Comparison of ENCODE assay signal across 1 cellular context in the genomic region with DNA sequence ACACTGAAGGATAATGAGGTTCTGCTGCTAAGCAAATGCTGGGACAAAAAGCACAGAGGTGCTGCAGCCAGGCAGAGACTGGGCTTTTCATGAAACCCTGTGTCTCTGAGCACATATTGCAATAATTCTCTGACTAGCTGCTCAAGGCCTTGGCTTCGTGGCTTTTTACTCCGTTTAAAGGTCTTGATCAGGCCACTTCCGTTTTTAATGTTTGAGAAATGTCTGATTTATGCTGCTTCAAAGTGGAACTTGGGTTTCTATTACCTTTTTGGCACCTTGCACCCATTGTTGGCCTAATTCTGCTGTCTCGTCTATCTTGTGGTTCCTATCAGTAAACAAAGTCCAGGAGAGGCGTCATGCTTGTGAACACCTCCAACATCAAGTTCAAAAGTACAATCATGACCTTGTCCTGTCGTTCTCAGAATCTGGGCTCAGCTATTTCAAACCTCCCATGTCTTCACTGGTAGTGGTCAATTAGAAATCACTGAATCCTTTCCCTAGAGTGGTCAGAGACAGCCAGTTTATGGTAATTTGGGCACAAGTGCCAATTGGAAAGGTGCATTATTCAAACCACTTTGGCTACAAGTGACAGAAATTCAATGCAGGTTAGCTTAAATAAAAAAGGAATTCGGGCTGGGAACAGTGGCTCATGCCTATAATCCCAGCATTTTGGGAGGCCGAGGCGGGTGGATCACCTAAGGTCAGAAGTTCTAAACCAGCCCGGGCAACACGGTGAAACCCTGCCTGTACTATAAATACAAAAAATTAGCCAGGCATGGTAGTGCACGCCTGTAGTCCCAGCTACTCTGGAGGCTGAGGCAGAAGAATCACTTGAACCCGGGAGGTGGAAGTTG.
TF ChIP-seq lines count a peak whose summit lies in the region.

No MANE protein-coding gene starts in this region.

TF ChIP-seq in HepG2, 621 proteins besides CTCF, POLR2A, EP300 and RAD21 (continued from another document and continues in another):
- TF ChIP-seq CSRNP2 (CRISPR knock-in tag; conservative IDR thresholded peaks at IDR 0.05; ENCODE audit: low read depth): peak; percentile 25; the same call in 1 of the 2 replicates
- no peak for TF ChIP-seq CBX1 (IDR thresholded peaks at IDR 0.05; ENCODE audit: low read depth)
- no peak for TF ChIP-seq SUZ12 (IDR thresholded peaks at IDR 0.05; ENCODE audit: low read depth, low read length)
- no peak for TF ChIP-seq ZNF547 (CRISPR knock-in tag; IDR thresholded peaks at IDR 0.05)
- TF ChIP-seq ATF1 (CRISPR knock-in tag; IDR thresholded peaks at IDR 0.05): peak; percentile 75
- 0 out of 2 replicates have a peak, but pooled peaks have one; percentile 53 for TF ChIP-seq ZNF441 (CRISPR knock-in tag; IDR thresholded peaks at IDR 0.05; ENCODE audit: borderline replicate concordance)
- peak in 1 of 2 experiments; percentile 74; a peak in 2 of 4 replicates for TF ChIP-seq KLF16 (CRISPR knock-in tag; IDR thresholded peaks at IDR 0.05)
- no peak for TF ChIP-seq PHF5A (CRISPR knock-in tag; IDR thresholded peaks at IDR 0.05; ENCODE audit: low read depth, unreplicated experiment)
- TF ChIP-seq, protein P1, sequence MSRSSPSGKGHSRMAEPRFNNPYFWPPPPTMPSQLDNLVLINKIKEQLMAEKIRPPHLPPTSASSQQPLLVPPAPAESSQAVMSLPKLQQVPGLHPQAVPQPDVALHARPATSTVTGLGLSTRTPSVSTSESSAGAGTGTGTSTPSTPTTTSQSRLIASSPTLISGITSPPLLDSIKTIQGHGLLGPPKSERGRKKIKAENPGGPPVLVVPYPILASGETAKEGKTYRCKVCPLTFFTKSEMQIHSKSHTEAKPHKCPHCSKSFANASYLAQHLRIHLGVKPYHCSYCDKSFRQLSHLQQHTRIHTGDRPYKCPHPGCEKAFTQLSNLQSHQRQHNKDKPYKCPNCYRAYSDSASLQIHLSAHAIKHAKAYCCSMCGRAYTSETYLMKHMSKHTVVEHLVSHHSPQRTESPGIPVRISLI (CRISPR knock-in tag; IDR thresholded peaks at IDR 0.05; ENCODE audit: borderline replicate concordance): 0 out of 2 replicates have a peak, but pooled peaks have one; percentile 22
- no peak; the same call in 1 of the 2 replicates for TF ChIP-seq ZNF430 (CRISPR knock-in tag; IDR thresholded peaks at IDR 0.05)
- 0 out of 2 replicates have a peak, but pooled peaks have one; percentile 44 for TF ChIP-seq TMF1 (CRISPR knock-in tag; IDR thresholded peaks at IDR 0.05; ENCODE audit: low read depth)
- no peak for TF ChIP-seq POLR2G (IDR thresholded peaks at IDR 0.05; ENCODE audit: low read depth, low read length)
- TF ChIP-seq LCORL (IDR thresholded peaks at IDR 0.05): no peak
- TF ChIP-seq LCORL (CRISPR knock-in tag; IDR thresholded peaks at IDR 0.05): no peak
- TF ChIP-seq ZBTB38 (CRISPR knock-in tag; IDR thresholded peaks at IDR 0.05): no peak
- TF ChIP-seq ZNF589 (CRISPR knock-in tag; conservative IDR thresholded peaks at IDR 0.05): peak; percentile 75
- TF ChIP-seq ZNF619 (CRISPR knock-in tag; IDR thresholded peaks at IDR 0.05): no peak
- no peak for TF ChIP-seq NONO (IDR thresholded peaks at IDR 0.05)
- TF ChIP-seq NONO (CRISPR knock-in tag; conservative IDR thresholded peaks at IDR 0.05): peak; percentile 74
- no peak for TF ChIP-seq EHMT2 (IDR thresholded peaks at IDR 0.05; ENCODE audit: borderline replicate concordance, low read depth, low read length)
- TF ChIP-seq ETV5 (CRISPR knock-in tag; IDR thresholded peaks at IDR 0.05; ENCODE audit: borderline replicate concordance): peak; percentile 83
- peak; percentile 83 for TF ChIP-seq MIXL1 (CRISPR knock-in tag; IDR thresholded peaks at IDR 0.05)
- TF ChIP-seq HNRNPH1 (optimal IDR thresholded peaks at IDR 0.05; ENCODE audit: low read depth, low read length): no peak
- no peak for TF ChIP-seq ZNF577 (CRISPR knock-in tag; IDR thresholded peaks at IDR 0.05; ENCODE audit: borderline replicate concordance, low read depth)
- TF ChIP-seq ADNP (CRISPR knock-in tag; IDR thresholded peaks at IDR 0.05): no peak
- TF ChIP-seq NFYB (CRISPR knock-in tag; IDR thresholded peaks at IDR 0.05): no peak
- TF ChIP-seq HNRNPUL1 (IDR thresholded peaks at IDR 0.05; ENCODE audit: low read depth, low read length): no peak
- peak; percentile 85 for TF ChIP-seq FOXK2 (IDR thresholded peaks at IDR 0.05)
- TF ChIP-seq ATM (IDR thresholded peaks at IDR 0.05; ENCODE audit: borderline replicate concordance): no peak
- TF ChIP-seq TARDBP (CRISPR knock-in tag; IDR thresholded peaks at IDR 0.05): peak; percentile 92
- no peak for TF ChIP-seq NR2C2 (CRISPR knock-in tag; IDR thresholded peaks at IDR 0.05; ENCODE audit: borderline replicate concordance)
- peak; percentile 92 for TF ChIP-seq FOXA3 (CRISPR knock-in tag; IDR thresholded peaks at IDR 0.05)
- TF ChIP-seq SALL2 (CRISPR knock-in tag; IDR thresholded peaks at IDR 0.05): no peak; the same call in 1 of the 2 replicates
- peak; percentile 74; the same call in 1 of the 2 replicates for TF ChIP-seq ZNF354B (CRISPR knock-in tag; IDR thresholded peaks at IDR 0.05)
- TF ChIP-seq MBD4 (IDR thresholded peaks at IDR 0.05; ENCODE audit: borderline replicate concordance, low read length): peak; percentile 38; the same call in 1 of the 2 replicates
- TF ChIP-seq ZNF18 (CRISPR knock-in tag; IDR thresholded peaks at IDR 0.05; ENCODE audit: insufficient replicate concordance): peak; percentile 27
- no peak for TF ChIP-seq CHD2 (IDR thresholded peaks at IDR 0.05; ENCODE audit: low read depth, low read length)
- no peak for TF ChIP-seq ELF4 (CRISPR knock-in tag; IDR thresholded peaks at IDR 0.05; ENCODE audit: borderline replicate concordance)
- no peak for TF ChIP-seq SMC3 (IDR thresholded peaks at IDR 0.05; ENCODE audit: low read length)
- no peak for TF ChIP-seq YEATS4 (CRISPR knock-in tag; IDR thresholded peaks at IDR 0.05; ENCODE audit: borderline replicate concordance)
- no peak for TF ChIP-seq ZNF138 (CRISPR knock-in tag; IDR thresholded peaks at IDR 0.05; ENCODE audit: low read depth)
- TF ChIP-seq ZNF776 (CRISPR knock-in tag; IDR thresholded peaks at IDR 0.05): peak; percentile 22; the same call in 1 of the 2 replicates
- 0 out of 2 replicates have a peak, but pooled peaks have one; percentile 43 for TF ChIP-seq ZNF256 (CRISPR knock-in tag; conservative IDR thresholded peaks at IDR 0.05)
- peak; percentile 79 for TF ChIP-seq ZBTB21 (CRISPR knock-in tag; IDR thresholded peaks at IDR 0.05)
- TF ChIP-seq, protein P2, sequence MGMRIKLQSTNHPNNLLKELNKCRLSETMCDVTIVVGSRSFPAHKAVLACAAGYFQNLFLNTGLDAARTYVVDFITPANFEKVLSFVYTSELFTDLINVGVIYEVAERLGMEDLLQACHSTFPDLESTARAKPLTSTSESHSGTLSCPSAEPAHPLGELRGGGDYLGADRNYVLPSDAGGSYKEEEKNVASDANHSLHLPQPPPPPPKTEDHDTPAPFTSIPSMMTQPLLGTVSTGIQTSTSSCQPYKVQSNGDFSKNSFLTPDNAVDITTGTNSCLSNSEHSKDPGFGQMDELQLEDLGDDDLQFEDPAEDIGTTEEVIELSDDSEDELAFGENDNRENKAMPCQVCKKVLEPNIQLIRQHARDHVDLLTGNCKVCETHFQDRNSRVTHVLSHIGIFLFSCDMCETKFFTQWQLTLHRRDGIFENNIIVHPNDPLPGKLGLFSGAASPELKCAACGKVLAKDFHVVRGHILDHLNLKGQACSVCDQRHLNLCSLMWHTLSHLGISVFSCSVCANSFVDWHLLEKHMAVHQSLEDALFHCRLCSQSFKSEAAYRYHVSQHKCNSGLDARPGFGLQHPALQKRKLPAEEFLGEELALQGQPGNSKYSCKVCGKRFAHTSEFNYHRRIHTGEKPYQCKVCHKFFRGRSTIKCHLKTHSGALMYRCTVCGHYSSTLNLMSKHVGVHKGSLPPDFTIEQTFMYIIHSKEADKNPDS (CRISPR knock-in tag; IDR thresholded peaks at IDR 0.05): no peak
- TF ChIP-seq ZNF136 (CRISPR knock-in tag; IDR thresholded peaks at IDR 0.05; ENCODE audit: low read depth): no peak
- TF ChIP-seq TBX2 (CRISPR knock-in tag; IDR thresholded peaks at IDR 0.05; ENCODE audit: borderline replicate concordance): peak; percentile 99
- TF ChIP-seq ISL2 (CRISPR knock-in tag; IDR thresholded peaks at IDR 0.05): peak; percentile 67; the same call in 1 of the 2 replicates
- TF ChIP-seq ZNF17 (CRISPR knock-in tag; IDR thresholded peaks at IDR 0.05): 0 out of 2 replicates have a peak, but pooled peaks have one; percentile 12
- TF ChIP-seq PCBP2 (optimal IDR thresholded peaks at IDR 0.05; ENCODE audit: low read depth, low read length, poor library complexity, severe bottlenecking): peak; percentile 42
- TF ChIP-seq ZSCAN12 (CRISPR knock-in tag; IDR thresholded peaks at IDR 0.05): no peak
- no peak for TF ChIP-seq E2F5 (CRISPR knock-in tag; conservative IDR thresholded peaks at IDR 0.05)
- TF ChIP-seq ZNF296 (CRISPR knock-in tag; conservative IDR thresholded peaks at IDR 0.05): 0 out of 2 replicates have a peak, but pooled peaks have one; percentile 69
- TF ChIP-seq ZNF557 (CRISPR knock-in tag; IDR thresholded peaks at IDR 0.05): no peak
- TF ChIP-seq, protein P3, sequence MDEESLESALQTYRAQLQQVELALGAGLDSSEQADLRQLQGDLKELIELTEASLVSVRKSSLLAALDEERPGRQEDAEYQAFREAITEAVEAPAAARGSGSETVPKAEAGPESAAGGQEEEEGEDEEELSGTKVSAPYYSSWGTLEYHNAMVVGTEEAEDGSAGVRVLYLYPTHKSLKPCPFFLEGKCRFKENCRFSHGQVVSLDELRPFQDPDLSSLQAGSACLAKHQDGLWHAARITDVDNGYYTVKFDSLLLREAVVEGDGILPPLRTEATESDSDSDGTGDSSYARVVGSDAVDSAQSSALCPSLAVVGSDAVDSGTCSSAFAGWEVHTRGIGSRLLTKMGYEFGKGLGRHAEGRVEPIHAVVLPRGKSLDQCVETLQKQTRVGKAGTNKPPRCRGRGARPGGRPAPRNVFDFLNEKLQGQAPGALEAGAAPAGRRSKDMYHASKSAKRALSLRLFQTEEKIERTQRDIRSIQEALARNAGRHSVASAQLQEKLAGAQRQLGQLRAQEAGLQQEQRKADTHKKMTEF (CRISPR knock-in tag; IDR thresholded peaks at IDR 0.05): peak; percentile 89
- peak; percentile 44 for TF ChIP-seq MED8 (CRISPR knock-in tag; IDR thresholded peaks at IDR 0.05; ENCODE audit: insufficient replicate concordance)
- no peak for TF ChIP-seq ZMAT3 (CRISPR knock-in tag; conservative IDR thresholded peaks at IDR 0.05)
- no peak for TF ChIP-seq ZNF34 (CRISPR knock-in tag; IDR thresholded peaks at IDR 0.05; ENCODE audit: borderline replicate concordance)
- no peak for TF ChIP-seq ZNF709 (CRISPR knock-in tag; IDR thresholded peaks at IDR 0.05)
- TF ChIP-seq HOXA5 (CRISPR knock-in tag; IDR thresholded peaks at IDR 0.05): peak; percentile 60; the same call in 1 of the 2 replicates
- TF ChIP-seq BRCA1 (CRISPR knock-in tag; IDR thresholded peaks at IDR 0.05): no peak; the same call in 1 of the 2 replicates
- TF ChIP-seq PAX8 (CRISPR knock-in tag; IDR thresholded peaks at IDR 0.05; ENCODE audit: borderline replicate concordance): no peak
- peak; percentile 99 for TF ChIP-seq SKIL (CRISPR knock-in tag; IDR thresholded peaks at IDR 0.05; ENCODE audit: borderline replicate concordance)
- TF ChIP-seq MYC (CRISPR knock-in tag; IDR thresholded peaks at IDR 0.05; ENCODE audit: borderline replicate concordance): no peak
- no peak for TF ChIP-seq REL (CRISPR knock-in tag; conservative IDR thresholded peaks at IDR 0.05)
- TF ChIP-seq ZBTB7A (CRISPR knock-in tag; IDR thresholded peaks at IDR 0.05): peak; percentile 22; the same call in 1 of the 2 replicates
- peak; percentile 86; the same call in 1 of the 2 replicates for TF ChIP-seq ZNF720 (CRISPR knock-in tag; IDR thresholded peaks at IDR 0.05)
- no peak for TF ChIP-seq AKAP8 (CRISPR knock-in tag; IDR thresholded peaks at IDR 0.05)
